Comparison of ENCODE assay signal across 9 cellular contexts in genomic region chr7:102992820-102993531, GRCh38.
DNase-seq lines count a peak whose midpoint lies in the region; ATAC-seq and TF ChIP-seq lines count a peak whose summit lies in the region.
"Had no signal": no experiment of that assay in that cellular context is flagged by ENCODE, and none has a peak within 500 bp of the region (broad histone marks: within the 10 kb centered on the region; RNA-seq: fewer than 3 reads in every experiment).

No MANE protein-coding gene starts in this region.

- CTCF ChIA-PET in Panc1 (lab: Charles Lee): interaction anchor here (0.5 to 1.0 kb wide), 2 partner anchors 69 to 103 kb away, joined by 8 to 11 read pairs; no protein-coding TSS in a partner anchor

- DNase-seq in DMS53 (lab: John Stamatoyannopoulos, UW): peak; percentile 26
- DNase-seq in Panc1 (ENCODE audit: low read depth, low spot score): peak; percentile 64
- peak; percentile 96 for DNase-seq in fibroblast of the aortic adventitia (ENCODE audit: low read depth)
- peak; percentile 82 for DNase-seq in renal cortical epithelial cell (ENCODE audit: low read depth)
- DNase-seq in activated gamma-delta T cell (lab: John Stamatoyannopoulos, UW): no peak
- no peak for DNase-seq in activated CD4-positive, alpha-beta T cell treated with anti-CD3 and anti-CD28 coated beads, Interleukin-2, amount 50 U/mL, for 4 hours
- DNase-seq: NCI-H2081 had no signal

- TF ChIP-seq CTCF in Panc1 (IDR thresholded peaks at IDR 0.05) (no peak), fibroblast of the aortic adventitia (IDR thresholded peaks at IDR 0.05; ENCODE audit: insufficient read depth, low read length) (no peak)

- H3K4me3 ChIP-seq in Panc1 (ENCODE audit: low read depth in 2 of 2, low read length in 2 of 2) (0 out of 4 replicates have a peak overlapping the region, but pooled peaks of 1 of the 2 experiments have one; percentile 0), fibroblast of the aortic adventitia (ENCODE audit: low read depth, low read length) (no peak overlapping the region)

- ATAC-seq in Panc1 (peak; percentile 90), GM19463 (IDR thresholded peaks at IDR 0.05; ENCODE audit: unreplicated experiment) (no peak), HG03457 (IDR thresholded peaks at IDR 0.05; ENCODE audit: unreplicated experiment) (no peak)

- intact Hi-C loops in Panc1 (cut with micrococcal nuclease; ENCODE audit: unreplicated experiment): no loop called here

- POLR2A ChIA-PET in Panc1 (lab: Charles Lee): interaction anchor here (0.7 kb wide), 1 partner anchor 10 kb away, joined by 4 read pairs; no protein-coding TSS in a partner anchor

- H3K27me3 ChIP-seq in Panc1 (ENCODE audit: control insufficient read depth, insufficient read depth, low read length): no peaks in the 10 kb centered on the region

- peak overlapping the region; percentile 99 for H3K27ac ChIP-seq in Panc1 (ENCODE audit: low read length)

- BruUV-seq in Panc1 (replicated peaks; lab: Mats Ljungman, UMichigan): no TSS peak

- peaks cover 36% of the 10 kb centered on the region for H3K4me1 ChIP-seq in Panc1 (ENCODE audit: control insufficient read depth, insufficient read depth, low read length)

- peaks cover 8% of the 10 kb centered on the region; the same call in 1 of the 2 replicates for H3K9me3 ChIP-seq in Panc1 (ENCODE audit: control insufficient read depth, insufficient read depth, low read depth, low read length)

- in situ Hi-C loops in Panc1 (cut with HindIII; ENCODE audit: low pct_unique_long_range_greater_than_20kb, low sequenced_read_pairs): no loop called here

- H3K36me3 ChIP-seq in Panc1 (ENCODE audit: control insufficient read depth, insufficient read depth, low read length): no peaks in the 10 kb centered on the region

Comparison
In these comparisons a context has a peak if more than half of its experiments do, and no peak if none do; other contexts are left out.
1. DNase-seq: peak in DMS53 (single experiment), Panc1 (single experiment), fibroblast of the aortic adventitia (single experiment) and renal cortical epithelial cell (single experiment); none in activated gamma-delta T cell (single experiment) and activated CD4-positive, alpha-beta T cell treated with anti-CD3 and anti-CD28 coated beads, Interleukin-2, amount 50 U/mL, for 4 hours (0 of 2).